ENCODE assay signal across 7 cellular contexts in genomic region chr17:34979650-34980352, GRCh38. TPM values are rescaled to one million over a fixed set of nuclear protein-coding genes. Genes with fewer than 3 reads are reported as not detected.
DNase-seq lines count a peak whose midpoint lies in the region; ATAC-seq, FAIRE-seq and TF ChIP-seq lines count a peak whose summit lies in the region.

No MANE protein-coding gene starts in this region.

- intact Hi-C loops in prostate gland (cut with DNase I): no loop called here

- no peak overlapping the region for H2BK120ac ChIP-seq in H9 (ENCODE audit: low read depth, low read length, poor library complexity, severe bottlenecking)

- H4K5ac ChIP-seq in H9 (ENCODE audit: insufficient read length, low read depth, low read length): no peak overlapping the region

- H3K4ac ChIP-seq in H9 (ENCODE audit: low read depth, low read length): no peak overlapping the region

- no peak overlapping the region for H3K27ac ChIP-seq in H9 (ENCODE audit: insufficient read length, low read depth, low read length)
- H3K27ac ChIP-seq in Peyer's patch: peak overlapping the region; percentile 98 to 100 (median 99)
- peak overlapping the region; percentile 99 to 100 for H3K27ac ChIP-seq in prostate gland

- no peak overlapping the region for H2BK15ac ChIP-seq in H9 (ENCODE audit: low read depth, low read length)

- H3K36me3 ChIP-seq in Peyer's patch: no peaks in the 10 kb centered on the region
- no peaks in the 10 kb centered on the region for H3K36me3 ChIP-seq in prostate gland

- no peaks in the 10 kb centered on the region for H3K9me3 ChIP-seq in H9 (ENCODE audit: control insufficient read depth, low read depth, low read length)
- no peaks in the 10 kb centered on the region for H3K9me3 ChIP-seq in Peyer's patch
- no peaks in the 10 kb centered on the region for H3K9me3 ChIP-seq in prostate gland

- H2BK5ac ChIP-seq in H9 (ENCODE audit: insufficient read length, low read length): no peak overlapping the region

- H3K79me2 ChIP-seq in H9 (ENCODE audit: insufficient read depth, low read length): peaks cover 10% of the 10 kb centered on the region

- peak overlapping the region; percentile 95 to 99 (median 98) for H3K27ac Mint-ChIP-seq in H9

- H3K56ac ChIP-seq in H9 (ENCODE audit: insufficient read length, low read depth, low read length): no peak overlapping the region

- H3K9me3 Mint-ChIP-seq in H9: no peaks in the 10 kb centered on the region; a peak in 1 of 5 replicates

- no peak overlapping the region for H4K8ac ChIP-seq in H9 (replicated peaks; ENCODE audit: insufficient read length, low read depth, low read length)

- no peak for FAIRE-seq in GM12891 (lab: Jason Lieb, UNC)

- no peak overlapping the region for H3T11ph ChIP-seq in H9 (ENCODE audit: low read length)

- H3K18ac ChIP-seq in H9 (ENCODE audit: insufficient read length, low read depth, low read length): peak overlapping the region; percentile 32

- H4K91ac ChIP-seq in H9 (ENCODE audit: insufficient read length, low read depth, low read length): no peak overlapping the region

- peak overlapping the region; percentile 18 for H3K4me2 ChIP-seq in H9 (ENCODE audit: insufficient read depth, insufficient read length, low read length)

- H3K27me3 ChIP-seq in H9 (ENCODE audit: insufficient read depth, low read length) (no peaks in the 10 kb centered on the region), Peyer's patch (no peaks in the 10 kb centered on the region), prostate gland (replicated peaks; ENCODE audit: insufficient read depth) (no peaks in the 10 kb centered on the region)

- no peak overlapping the region for H2BK20ac ChIP-seq in H9 (ENCODE audit: low read depth, low read length, poor library complexity, severe bottlenecking)

- H3K4me3 Mint-ChIP-seq in H9: peak overlapping the region; percentile 90 to 93

- no peak overlapping the region for H2AK5ac ChIP-seq in H9 (ENCODE audit: insufficient read length, low read length)

- no peak for TF ChIP-seq CTCF in H9 (conservative IDR thresholded peaks at IDR 0.05)
- TF ChIP-seq CTCF in Peyer's patch (IDR thresholded peaks at IDR 0.05): no peak
- no peak for TF ChIP-seq CTCF in epithelial cell of proximal tubule (conservative IDR thresholded peaks at IDR 0.05; ENCODE audit: low read depth, low read length)
- TF ChIP-seq CTCF in prostate gland (IDR thresholded peaks at IDR 0.05): no peak

- H3K27me3 Mint-ChIP-seq in H9 (ENCODE audit: low read depth): no peaks in the 10 kb centered on the region; the same call in none of the 2 replicates

- ATAC-seq in GM21423 (IDR thresholded peaks at IDR 0.05; ENCODE audit: unreplicated experiment): no peak

- H3K4me3 ChIP-seq in Peyer's patch (peak overlapping the region; percentile 79 to 99 (median 94)), epithelial cell of proximal tubule (ENCODE audit: low read depth, low read length) (peak overlapping the region; percentile 93), prostate gland (peak overlapping the region; percentile 85 to 91)

- in situ Hi-C loops in ACHN (cut with HindIII; ENCODE audit: low pct_ligation_motif_present, low pct_unique_long_range_greater_than_20kb, low sequenced_read_pairs): no loop called here

- TF ChIP-seq POLR2A in Peyer's patch (IDR thresholded peaks at IDR 0.05) (peak in 1 of 2 donors; percentile 37), prostate gland (IDR thresholded peaks at IDR 0.05) (no peak), GM12891 (IDR thresholded peaks at IDR 0.05; ENCODE audit: low read depth, low read length) (no peak)

- H2AFZ ChIP-seq in H9 (ENCODE audit: low read length): no peak overlapping the region

- WGBS in H9 (ENCODE audit: extremely low coverage, insufficient read length, low lambda C conversion rate): no CpG with 5 or more reads among the region's 15 CpGs
- WGBS in prostate gland: 19% methylated on average over 15 of the region's 15 CpGs

- peak overlapping the region; percentile 16 for H3K9ac ChIP-seq in H9 (ENCODE audit: extremely low read depth, insufficient read length, low read length)

- no peak overlapping the region for H2BK12ac ChIP-seq in H9 (ENCODE audit: insufficient read length, low read depth, low read length)

- no peak overlapping the region for H3K23ac ChIP-seq in H9 (ENCODE audit: insufficient read length, low read depth, low read length)

- H3K4me1 ChIP-seq in H9 (ENCODE audit: insufficient read depth, low read length) (no peaks in the 10 kb centered on the region), Peyer's patch (peaks cover 0 to 19% (median 2%) of the 10 kb centered on the region in 4 donors), prostate gland (replicated peaks) (no peaks in the 10 kb centered on the region)

- H3K36me3 Mint-ChIP-seq in H9 (ENCODE audit: insufficient read depth in 1 of 3, low read depth in 3 of 3): peaks cover 8 to 27% (median 21%) of the 10 kb centered on the region in 3 experiments; a peak in 5 of 7 replicates

- no peak for DNase-seq in H9
- no peak for DNase-seq in Peyer's patch
- no peak for DNase-seq in epithelial cell of proximal tubule (ENCODE audit: low read depth)
- DNase-seq in prostate gland (ENCODE audit: low spot score): no peak
- no peak for DNase-seq in GM12891 (ENCODE audit: insufficient read length, low spot score)
- no peak for DNase-seq in ACHN

- H3K79me1 ChIP-seq in H9 (ENCODE audit: insufficient read depth, low read depth, low read length, poor library complexity, severe bottlenecking): peaks cover 18% of the 10 kb centered on the region

- H3K14ac ChIP-seq in H9 (ENCODE audit: insufficient read depth, low read length): no peak overlapping the region

- peaks cover 26 to 35% of the 10 kb centered on the region in 2 experiments for H3K4me1 Mint-ChIP-seq in H9

- no peaks in the 10 kb centered on the region for H4K20me1 ChIP-seq in H9 (ENCODE audit: control insufficient read depth, insufficient read depth, insufficient read length)

- no peaks in the 10 kb centered on the region for H3K23me2 ChIP-seq in H9 (ENCODE audit: insufficient read length, low read depth, low read length, poor library complexity, severe bottlenecking)

TF ChIP-seq in GM12891, 5 proteins besides CTCF, POLR2A, EP300 and RAD21:
- TF ChIP-seq POU2F2 (IDR thresholded peaks at IDR 0.05; ENCODE audit: low read depth, low read length) (no peak), SPI1 (IDR thresholded peaks at IDR 0.05; ENCODE audit: low read depth, low read length) (no peak), TAF1 (IDR thresholded peaks at IDR 0.05; ENCODE audit: low read depth, low read length) (no peak), PAX5 (IDR thresholded peaks at IDR 0.05; ENCODE audit: insufficient read depth, low read length, severe bottlenecking) (no peak), POLR2AphosphoS5 (IDR thresholded peaks at IDR 0.05; ENCODE audit: low read depth, low read length) (no peak)

RNA-seq across cellular contexts. Expression of gene LIG3, which starts 0.5 kb away (rescaled TPM):
- total RNA-seq in H9 (2021): 96.0 and 97.2 TPM in 2 replicates
- 10 to 100 TPM; 19.6 to 82.5 (median 36.3) TPM for total RNA-seq in Peyer's patch
- 36.2 and 40.9 TPM in 2 replicates for total RNA-seq in epithelial cell of proximal tubule
- 10 to 100 TPM; 49.2 to 54.0 TPM for total RNA-seq in prostate gland
- polyA plus RNA-seq in GM12891 (2012; ENCODE audit: low read depth, missing spikeins): 9.5 TPM

RNA-seq across cellular contexts. Expression of gene ZNF830, which starts 18.5 kb away (rescaled TPM):
- 18.9 and 19.2 TPM in 2 replicates for total RNA-seq in H9 (2021)
- 10 to 100 TPM in 3 of 4 donors, 1 to 10 TPM in 1; 9.4 to 19.8 (median 11.3) TPM for total RNA-seq in Peyer's patch
- 10.3 and 17.7 TPM in 2 replicates for total RNA-seq in epithelial cell of proximal tubule
- 10 to 100 TPM; 15.0 to 21.0 TPM for total RNA-seq in prostate gland
- polyA plus RNA-seq in GM12891 (2012; ENCODE audit: low read depth, missing spikeins): 7.4 TPM

RNA-seq across cellular contexts. Expression of gene CCT6B, which starts 18.5 kb away (rescaled TPM):
- total RNA-seq in H9 (2021) (1.4 and 1.7 TPM in 2 replicates), Peyer's patch (1 to 10 TPM in 1 of 4 donors, under 1 TPM in 2, not detected in 1; 0.94 to 5.0 (median 0.95) TPM), epithelial cell of proximal tubule (0.36 and 4.4 TPM in 2 replicates), prostate gland (10 to 100 TPM in 1 of 2 donors, 1 to 10 TPM in 1; 7.1 to 11.9 TPM)
- polyA plus RNA-seq in GM12891 (2012; ENCODE audit: low read depth, missing spikeins): 3.5 TPM
